Comparison of ENCODE assay signal across 8 cellular contexts in the genomic region with DNA sequence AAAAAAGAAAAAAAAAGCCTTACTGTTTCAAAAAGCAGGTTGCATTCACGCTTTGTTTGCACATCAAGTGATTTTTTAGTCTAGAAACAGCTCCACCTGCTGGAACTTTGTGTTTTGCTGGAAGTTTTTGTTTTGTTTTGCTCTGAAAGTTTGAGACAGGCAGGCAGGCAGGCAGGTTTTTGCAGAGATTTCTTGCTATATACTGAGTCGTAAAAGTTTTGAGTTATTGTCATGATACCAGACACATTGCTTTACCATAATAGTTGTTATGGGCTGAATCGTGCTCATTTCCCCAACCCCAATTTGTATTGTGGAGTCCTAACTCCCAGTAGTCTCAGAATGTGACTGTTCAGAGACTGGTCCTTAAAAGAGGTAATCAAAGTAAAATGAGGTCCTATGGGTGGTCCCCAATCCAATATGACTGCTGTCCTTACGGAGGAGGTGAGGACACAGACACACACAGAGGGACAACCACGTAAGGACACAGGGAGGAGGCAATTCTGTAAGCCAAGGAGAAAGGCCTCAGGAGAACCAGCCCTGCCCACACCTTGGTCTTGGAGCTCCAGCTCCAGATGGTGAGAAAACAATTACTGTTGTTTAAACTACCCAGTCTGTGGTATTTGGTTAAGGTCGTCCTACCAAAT. TPM values are rescaled to one million over a fixed set of nuclear protein-coding genes. Genes with fewer than 3 reads are reported as not detected.
DNase-seq lines count a peak whose midpoint lies in the region; ATAC-seq and TF ChIP-seq lines count a peak whose summit lies in the region.

No MANE protein-coding gene starts in this region.

- peak in 1 of 2 experiments; percentile 48 for DNase-seq in Caco-2
- DNase-seq in GM20000 (ENCODE audit: low spot score), result peak; percentile 44
- DNase-seq in RWPE1 (ENCODE audit: low spot score), result peak; percentile 36
- no peak for DNase-seq in chondrocyte (ENCODE audit: low spot score)
- DNase-seq in midbrain (lab: John Stamatoyannopoulos, UW), result peak; percentile 17
- DNase-seq in middle frontal gyrus (ENCODE audit: extremely low spot score, low spot score), result no peak

- CTCF ChIA-PET in Caco-2 (lab: Charles Lee), result interaction anchor here (0.7 to 0.8 kb wide), 3 partner anchors 13 to 47 kb away, joined by 3 read pairs; no protein-coding TSS in a partner anchor
- CTCF ChIA-PET in RWPE1 (lab: Yijun Ruan, JAX), result interaction anchor here (0.5 to 2.4 kb wide), 27 partner anchors 10 to 1415 kb away, joined by 3 to 10 read pairs (median 4); partner anchors contain the start of gene OR2Y1

- intact Hi-C loops in Caco-2 (cut with micrococcal nuclease; ENCODE audit: unreplicated experiment), result loop anchor here (2.0 kb wide), 1 partner anchor 48 kb away; no protein-coding TSS in a partner anchor

- no peak overlapping the region for H3K4me3 ChIP-seq in Caco-2 (ENCODE audit: low read depth, low read length)

- H3K9me3 Mint-ChIP-seq in Caco-2 (ENCODE audit: unreplicated experiment), result no peaks in the 10 kb centered on the region
- no peaks in the 10 kb centered on the region for H3K9me3 Mint-ChIP-seq in chondrocyte (ENCODE audit: low read depth)

- H3K27ac Mint-ChIP-seq in Caco-2 (ENCODE audit: unreplicated experiment) (no peak overlapping the region), chondrocyte (ENCODE audit: unreplicated experiment) (no peak overlapping the region)

- ATAC-seq in GM21360 (IDR thresholded peaks at IDR 0.05; ENCODE audit: unreplicated experiment), result no peak
- ATAC-seq in GM18909 (IDR thresholded peaks at IDR 0.05; ENCODE audit: poor library complexity, unreplicated experiment), result no peak

- H3K36me3 Mint-ChIP-seq in Caco-2 (ENCODE audit: insufficient read depth, unreplicated experiment) (no peaks in the 10 kb centered on the region), chondrocyte (ENCODE audit: low read depth) (no peaks in the 10 kb centered on the region)

- no peaks in the 10 kb centered on the region for H3K36me3 ChIP-seq in Caco-2 (ENCODE audit: control insufficient read depth, insufficient read depth, low read length)

- TF ChIP-seq CTCF in Caco-2 (IDR thresholded peaks at IDR 0.05; ENCODE audit: insufficient read depth in 1 of 2, low read depth in 1 of 2, low read length in 1 of 2, severe bottlenecking in 1 of 2, unreplicated experiment in 1 of 2), result peak; percentile 53 to 70
- peak; percentile 53 for TF ChIP-seq CTCF in GM20000 (IDR thresholded peaks at IDR 0.05; ENCODE audit: extremely low read depth, missing control alignments)
- TF ChIP-seq CTCF in RWPE1 (conservative IDR thresholded peaks at IDR 0.05; ENCODE audit: low read depth), result peak; percentile 86
- TF ChIP-seq CTCF in chondrocyte (IDR thresholded peaks at IDR 0.05), result peak; percentile 84

- POLR2A ChIA-PET in Caco-2 (lab: Charles Lee), result no interaction called here
- POLR2A ChIA-PET in RWPE1 (lab: Yijun Ruan, JAX; ENCODE audit: low non-redundant PET), result no interaction called here

- H3K27ac ChIP-seq in RWPE1, result no peak overlapping the region

- H3K4me3 Mint-ChIP-seq in Caco-2 (ENCODE audit: unreplicated experiment) (no peak overlapping the region), chondrocyte (ENCODE audit: unreplicated experiment) (no peak overlapping the region)

- no peaks in the 10 kb centered on the region for H3K27me3 ChIP-seq in Caco-2 (replicated peaks; ENCODE audit: control insufficient read depth, insufficient read depth, low read length)

- H3K4me1 ChIP-seq in Caco-2, result no peaks in the 10 kb centered on the region

- no peaks in the 10 kb centered on the region for H3K4me1 Mint-ChIP-seq in Caco-2 (ENCODE audit: low read depth, unreplicated experiment)
- no peaks in the 10 kb centered on the region for H3K4me1 Mint-ChIP-seq in chondrocyte (ENCODE audit: low read depth)

- H3K9me3 ChIP-seq in Caco-2, result no peaks in the 10 kb centered on the region

- no TSS peak for BruUV-seq in Caco-2 (replicated peaks; lab: Mats Ljungman, UMichigan)

- H3K27me3 Mint-ChIP-seq in Caco-2 (ENCODE audit: insufficient read depth, unreplicated experiment) (peaks cover 30% of the 10 kb centered on the region), chondrocyte (ENCODE audit: low read depth) (peaks cover 45% of the 10 kb centered on the region)

RNA-seq across cellular contexts. Expression of gene OR2Y1, which starts 20.9 kb away (rescaled TPM):
- not detected in 2 replicates for total RNA-seq in Caco-2 (2022)
- not detected in 3 replicates for total RNA-seq in chondrocyte

Comparison
In these comparisons a context has a peak if more than half of its experiments do, and no peak if none do; other contexts are left out.
1. DNase-seq: peak in GM20000 (single experiment), RWPE1 (single experiment) and midbrain (single experiment); none in chondrocyte (single experiment) and middle frontal gyrus (single experiment).
2. Peak in every context shown above with its lines, with median percentiles within 50 percentile points of each other: CTCF ChIP-seq.